11 cellular contexts compared by ENCODE assay signal in the genomic region with DNA sequence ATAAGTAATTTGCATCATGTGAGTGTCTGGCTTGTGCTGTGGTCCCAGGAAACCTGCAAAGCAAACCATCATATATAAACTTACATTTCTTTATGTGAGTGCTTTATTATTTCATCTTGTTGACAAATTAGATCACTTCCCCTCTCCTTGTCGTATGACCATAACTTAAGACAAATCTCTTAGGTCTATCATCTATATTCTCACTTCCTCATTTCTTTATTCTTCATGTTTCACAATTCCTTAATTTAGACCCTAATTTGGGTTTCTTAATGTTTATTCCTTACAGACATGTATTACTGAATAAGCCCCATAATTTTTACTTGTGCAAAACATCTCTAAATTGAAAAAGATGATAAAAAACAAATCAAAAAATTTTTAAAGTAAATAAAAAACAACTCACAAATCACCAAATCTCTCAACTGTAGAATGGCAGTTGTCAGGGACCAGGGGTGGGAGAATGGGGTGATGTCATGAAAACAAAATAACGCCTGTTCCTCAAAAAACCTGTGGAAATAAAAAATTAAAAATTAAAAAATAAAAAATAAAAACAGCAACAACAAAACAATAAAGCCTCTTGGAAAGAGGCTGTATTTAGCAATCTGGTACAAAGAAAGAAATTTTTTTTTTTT. TPM values are rescaled to one million over a fixed set of nuclear protein-coding genes. Genes with fewer than 3 reads are reported as not detected.
DNase-seq lines count a peak whose midpoint lies in the region; ATAC-seq and TF ChIP-seq lines count a peak whose summit lies in the region.
"Had no signal": no experiment of that assay in that cellular context is flagged by ENCODE, and none has a peak within 500 bp of the region (broad histone marks: within the 10 kb centered on the region; RNA-seq: fewer than 3 reads in every experiment).

No MANE protein-coding gene starts in this region.

- no peaks in the 10 kb centered on the region for H3K9me2 ChIP-seq in OCI-LY7 (ENCODE audit: insufficient read depth, low read length)

- H3K4me2 ChIP-seq in OCI-LY7 (ENCODE audit: low read length): peak overlapping the region; percentile 78

- H3K27me3 ChIP-seq in GM06990 (replicated peaks; ENCODE audit: control insufficient read depth, insufficient read depth, low read length): no peaks in the 10 kb centered on the region
- no peaks in the 10 kb centered on the region for H3K27me3 ChIP-seq in testis
- no peaks in the 10 kb centered on the region for H3K27me3 ChIP-seq in breast epithelium
- H3K27me3 ChIP-seq: colonic mucosa had no signal

- H3K9me3 ChIP-seq in OCI-LY7 (ENCODE audit: low read length): peaks cover 22% of the 10 kb centered on the region; the same call in 1 of the 2 replicates
- no peaks in the 10 kb centered on the region for H3K9me3 ChIP-seq in testis
- peaks cover 5 to 11% of the 10 kb centered on the region in 2 donors for H3K9me3 ChIP-seq in breast epithelium
- H3K9me3 ChIP-seq: colonic mucosa had no signal

- H3K4me1 ChIP-seq in OCI-LY7 (ENCODE audit: insufficient read depth, low read length, poor library complexity, severe bottlenecking) (peaks cover 69% of the 10 kb centered on the region), testis (no peaks in the 10 kb centered on the region), breast epithelium (no peaks in the 10 kb centered on the region)
- H3K4me1 ChIP-seq: colonic mucosa had no signal

- peak overlapping the region; percentile 96 for H3K27ac ChIP-seq in OCI-LY7 (ENCODE audit: low read depth, low read length, poor library complexity, severe bottlenecking)
- no peak overlapping the region for H3K27ac ChIP-seq in testis
- no peak overlapping the region for H3K27ac ChIP-seq in breast epithelium
- H3K27ac ChIP-seq: colonic mucosa had no signal

- H3K4me3 ChIP-seq in GM06990 (replicated peaks; ENCODE audit: low read depth, low read length): no peak overlapping the region
- peak overlapping the region; percentile 58 for H3K4me3 ChIP-seq in OCI-LY7 (ENCODE audit: low read depth, low read length, poor library complexity, severe bottlenecking)
- no peak overlapping the region for H3K4me3 ChIP-seq in testis
- no peak overlapping the region for H3K4me3 ChIP-seq in breast epithelium
- H3K4me3 ChIP-seq: colonic mucosa had no signal

- no peak for TF ChIP-seq CTCF in GM06990 (IDR thresholded peaks at IDR 0.05; ENCODE audit: insufficient read depth, low read length, poor library complexity, severe bottlenecking)
- no peak for TF ChIP-seq CTCF in OCI-LY7 (conservative IDR thresholded peaks at IDR 0.05; ENCODE audit: low read length)
- TF ChIP-seq CTCF in testis (IDR thresholded peaks at IDR 0.05): no peak
- TF ChIP-seq CTCF in breast epithelium (IDR thresholded peaks at IDR 0.05): no peak

- H3K36me3 ChIP-seq in GM06990 (ENCODE audit: control insufficient read depth, insufficient read depth, low read length): no peaks in the 10 kb centered on the region
- peaks cover 15% of the 10 kb centered on the region for H3K36me3 ChIP-seq in OCI-LY7 (ENCODE audit: insufficient read depth, low read length)
- no peaks in the 10 kb centered on the region for H3K36me3 ChIP-seq in testis (ENCODE audit: low read depth, missing control alignments)
- no peaks in the 10 kb centered on the region for H3K36me3 ChIP-seq in breast epithelium
- H3K36me3 ChIP-seq: colonic mucosa had no signal

- H2AFZ ChIP-seq in OCI-LY7 (ENCODE audit: low read length): peak overlapping the region; percentile 78; the same call in 1 of the 2 replicates

- POLR2A ChIA-PET in OCI-LY7 (lab: Charles Lee): interaction anchor here (0.6 to 5.7 kb wide), 14 partner anchors 9 to 131 kb away, joined by 3 to 69 read pairs (median 5); partner anchors contain the start of genes EPM2A, FBXO30 and SHPRH

- WGBS in testis, 2 donors: 83 to 87% methylated on average over 2 of the region's 2 CpGs

- no peaks in the 10 kb centered on the region for H4K20me1 ChIP-seq in OCI-LY7 (ENCODE audit: insufficient read depth, low read length)

- no peaks in the 10 kb centered on the region for H3K79me2 ChIP-seq in OCI-LY7 (ENCODE audit: insufficient read depth, low read depth, low read length)

- BruUV-seq in OCI-LY7 (replicated peaks; lab: Mats Ljungman, UMichigan): no TSS peak

- CTCF ChIA-PET in OCI-LY7 (lab: Charles Lee; ENCODE audit: unreplicated experiment): no interaction called here

- DNase-seq in GM06990 (ENCODE audit: extremely low read depth, insufficient read length): peak; percentile 35
- DNase-seq in OCI-LY7 (ENCODE audit: low spot score): peak; percentile 75
- DNase-seq in testis: no peak
- DNase-seq in breast epithelium (ENCODE audit: low spot score in 2 of 2): no peak
- DNase-seq in HCEC 1CT: no peak
- no peak for DNase-seq in NCI-H2107 treated with DMSO at 0.1 percent for 48 hours (lab: John Stamatoyannopoulos, UW; ENCODE audit: unreplicated experiment)
- DNase-seq: colonic mucosa, NCI-H1092 treated with DMSO at 0.1 percent for 48 hours had no signal

- intact Hi-C loops in OCI-LY7 (cut with micrococcal nuclease; ENCODE audit: unreplicated experiment) (loop anchor here (1.0 kb wide), 1 partner anchor 50 kb away; the partner anchor contains the start of gene FBXO30), testis (cut with DNase I; ENCODE audit: low total_unique reads) (no loop called here), breast epithelium (cut with DNase I; ENCODE audit: low total_unique reads) (no loop called here)

- TF ChIP-seq POLR2A in testis (IDR thresholded peaks at IDR 0.05) (no peak), breast epithelium (IDR thresholded peaks at IDR 0.05) (no peak)

- peak; percentile 27 for ATAC-seq in GM19468 (IDR thresholded peaks at IDR 0.05; ENCODE audit: extremely low read depth, unreplicated experiment)
- ATAC-seq in HG03064 (IDR thresholded peaks at IDR 0.05; ENCODE audit: low read depth, unreplicated experiment): peak; percentile 40
- ATAC-seq: WTC11 had no signal

RNA-seq across cellular contexts. Expression of gene FBXO30, which starts 49.5 kb away (rescaled TPM):
- 4.6 and 5.3 TPM in 2 replicates for total RNA-seq in OCI-LY7 (2014; rRNA removed; shearing (Covaris generic))
- total RNA-seq in OCI-LY7 (2022): 11.7 TPM in 2 replicates
- 10 to 100 TPM; 10.8 to 13.4 TPM for total RNA-seq in testis
- 11.6 TPM for polyA plus RNA-seq in testis (ENCODE audit: insufficient read depth, low read depth, low replicate concordance)
- 10 to 100 TPM in 1 of 3 donors, 1 to 10 TPM in 2; 8.0 to 11.7 (median 8.2) TPM for total RNA-seq in breast epithelium

Comparison
In these comparisons a context has a peak if more than half of its experiments do, and no peak if none do; other contexts are left out.
1. DNase-seq: peak in GM06990 (single experiment) and OCI-LY7 (single experiment); none in testis (single experiment), breast epithelium (0 of 2), HCEC 1CT (single experiment) and NCI-H2107 treated with DMSO at 0.1 percent for 48 hours (single experiment).